In genomic region chr5:75072066-75072465, GRCh38 we compare ENCODE assay signal across 24 cellular contexts. TPM values are rescaled to one million over a fixed set of nuclear protein-coding genes. Genes with fewer than 3 reads are reported as not detected.
"Had no signal": no experiment of that assay in that cellular context is flagged by ENCODE, and none has a peak within 500 bp of the region (broad histone marks: within the 10 kb centered on the region; RNA-seq: fewer than 3 reads in every experiment).

No MANE protein-coding gene starts in this region.

- DNase-seq: KBM-7, MG63, NCI-H1092, NCI-H1105 treated with DMSO at 0.1 percent for 48 hours, NCI-H1417 treated with DMSO at 0.1 percent for 48 hours, NCI-H146, NCI-H1694 treated with DMSO at 0.1 percent for 48 hours, NCI-H1930, NCI-H2081, NCI-H2107, NCI-H2171, NCI-H226, NCI-H446, NCI-H510A, NCI-H524 treated with DMSO at 0.1 percent for 48 hours, NCI-H69, NCI-H774, Right ventricle myocardium superior, SIG-M5 had no signal

- ATAC-seq: Panc1 had no signal

- H3K36me3 ChIP-seq: MG63, SJSA1 had no signal

- H3K27me3 ChIP-seq: MG63 had no signal

- H3K4me3 ChIP-seq: MG63, SJSA1, SK-N-MC had no signal

- H3K27ac ChIP-seq: SJSA1, SK-N-MC had no signal

- H3K4me1 ChIP-seq: SJSA1 had no signal

- H3K9me3 ChIP-seq: MG63, SJSA1 had no signal

RNA-seq across cellular contexts. Expression of gene GCNT4, which starts 19.7 kb away (rescaled TPM):
- total RNA-seq: HT-29, OCI-LY7 had no signal
